ENCODE assay signal across 26 cellular contexts in the genomic region with DNA sequence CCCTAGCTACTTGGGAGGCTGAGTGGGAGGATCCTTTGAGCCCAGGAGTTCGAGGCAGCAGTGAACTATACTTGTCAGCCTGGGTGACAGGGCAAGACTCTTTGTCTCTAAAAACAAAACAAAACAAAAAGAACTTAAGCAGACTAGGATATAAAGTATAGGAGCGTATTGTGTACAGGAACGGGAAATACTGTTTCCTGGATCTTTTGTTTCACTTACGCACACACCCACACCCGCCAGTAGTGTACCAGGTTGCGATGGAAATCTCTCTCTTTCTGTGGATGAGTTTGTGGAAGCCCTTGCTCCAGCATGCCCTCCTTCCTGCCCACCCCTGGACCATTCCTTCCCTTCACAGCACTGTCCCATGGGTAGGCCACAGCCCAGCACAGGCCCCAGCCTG.
DNase-seq lines count a peak whose midpoint lies in the region; ATAC-seq and TF ChIP-seq lines count a peak whose summit lies in the region.
"Had no signal": no experiment of that assay in that cellular context is flagged by ENCODE, and none has a peak within 500 bp of the region (broad histone marks: within the 10 kb centered on the region; RNA-seq: fewer than 3 reads in every experiment).

No MANE protein-coding gene starts in this region.

- no peak overlapping the region for H4K8ac ChIP-seq in mesendoderm (ENCODE audit: low read depth, low read length)

- in situ Hi-C loops in brain microvascular endothelial cell (cut with HindIII; ENCODE audit: low pct_ligation_motif_present, low sequenced_read_pairs) = no loop called here

- no peaks in the 10 kb centered on the region for H3K79me2 ChIP-seq in mesendoderm (ENCODE audit: control insufficient read depth, insufficient read depth, low read length)

- H3K27me3 ChIP-seq in BLaER1 treated with 17β-estradiol and CSF1 and Interleukin-3, amounts not matched to agents 10 nM and 100 nM = peaks cover 6 to 31% (median 23%) of the 10 kb centered on the region in 11 experiments; a peak in 21 of 22 replicates
- H3K27me3 ChIP-seq in brain microvascular endothelial cell (replicated peaks) = no peaks in the 10 kb centered on the region
- no peaks in the 10 kb centered on the region for H3K27me3 ChIP-seq in mesendoderm (ENCODE audit: insufficient read depth, low read length, poor library complexity)

- no peak overlapping the region for H3K4me3 Mint-ChIP-seq in endothelial cell (ENCODE audit: unreplicated experiment)
- H3K4me3 Mint-ChIP-seq: activated B cell treated with CpG ODN at 0.5 μM for 24 hours; activated naive CD8-positive, alpha-beta T cell treated with anti-CD3 and anti-CD28 coated beads, Interleukin-2, amount 50 U/mL, for 24 hours; CD8-positive, alpha-beta T cell; nephron had no signal

- no peaks in the 10 kb centered on the region for H3K36me3 ChIP-seq in BLaER1 treated with 17β-estradiol and CSF1 and Interleukin-3, amounts not matched to agents 10 nM and 100 nM
- H3K36me3 ChIP-seq in brain microvascular endothelial cell (replicated peaks) = no peaks in the 10 kb centered on the region
- no peaks in the 10 kb centered on the region for H3K36me3 ChIP-seq in mesendoderm (ENCODE audit: control insufficient read depth, insufficient read depth, low read length)
- H3K36me3 ChIP-seq: stomach, tibial artery had no signal

- no peak overlapping the region for H4K5ac ChIP-seq in mesendoderm (ENCODE audit: low read length)

- no peaks in the 10 kb centered on the region for H3K9me3 Mint-ChIP-seq in endothelial cell (ENCODE audit: unreplicated experiment)
- H3K9me3 Mint-ChIP-seq: activated B cell treated with CpG ODN at 0.5 μM for 24 hours; activated naive CD8-positive, alpha-beta T cell treated with anti-CD3 and anti-CD28 coated beads, Interleukin-2, amount 50 U/mL, for 24 hours; CD8-positive, alpha-beta T cell had no signal

- H3K4me2 ChIP-seq in BLaER1 treated with 17β-estradiol and CSF1 and Interleukin-3, amounts not matched to agents 10 nM and 100 nM = peak overlapping the region in 8 of 11 experiments; percentile 40 to 58 (median 53); a peak in 9 of 22 replicates
- H3K4me2 ChIP-seq in mesendoderm (ENCODE audit: low read length) = no peak overlapping the region
- H3K4me2 ChIP-seq: A549 had no signal

- no peak overlapping the region for H3K23ac ChIP-seq in mesendoderm (ENCODE audit: low read length)

- no peaks in the 10 kb centered on the region for H3K79me1 ChIP-seq in mesendoderm (ENCODE audit: low read length)

- no peak overlapping the region for H3K4me3 ChIP-seq in BLaER1 treated with 17β-estradiol and CSF1 and Interleukin-3, amounts not matched to agents 10 nM and 100 nM
- H3K4me3 ChIP-seq in brain microvascular endothelial cell (ENCODE audit: low read depth, low read length) (no peak overlapping the region), mesendoderm (ENCODE audit: low read length) (no peak overlapping the region)
- H3K4me3 ChIP-seq: A549, dorsolateral prefrontal cortex, SK-N-MC, stomach, tibial artery had no signal

- peak overlapping the region; percentile 88 for H3K27ac Mint-ChIP-seq in endothelial cell (ENCODE audit: unreplicated experiment)
- H3K27ac Mint-ChIP-seq: activated B cell treated with CpG ODN at 0.5 μM for 24 hours; activated naive CD8-positive, alpha-beta T cell treated with anti-CD3 and anti-CD28 coated beads, Interleukin-2, amount 50 U/mL, for 24 hours; CD8-positive, alpha-beta T cell; nephron had no signal

- H3K4me1 ChIP-seq in BLaER1 treated with 17β-estradiol and CSF1 and Interleukin-3, amounts not matched to agents 10 nM and 100 nM = peaks cover 6 to 38% (median 30%) of the 10 kb centered on the region in 10 experiments; a peak in 16 of 20 replicates
- no peaks in the 10 kb centered on the region for H3K4me1 ChIP-seq in mesendoderm (ENCODE audit: control insufficient read depth, low read depth, low read length)
- H3K4me1 ChIP-seq: A549, tibial artery had no signal

- TF ChIP-seq CTCF in endothelial cell (IDR thresholded peaks at IDR 0.05; ENCODE audit: unreplicated experiment) = no peak
- TF ChIP-seq CTCF in brain microvascular endothelial cell (IDR thresholded peaks at IDR 0.05; ENCODE audit: low read depth, low read length, missing control alignments) = no peak

- WGBS in mesendoderm (ENCODE audit: extremely low coverage, insufficient coverage, low lambda C conversion rate) = no CpG with 5 or more reads among the region's 6 CpGs

- H3K18ac ChIP-seq in mesendoderm (ENCODE audit: low read length) = no peak overlapping the region

- no peak overlapping the region for H2BK15ac ChIP-seq in mesendoderm (replicated peaks; ENCODE audit: low read depth)

- no peaks in the 10 kb centered on the region for H3K36me3 Mint-ChIP-seq in endothelial cell (ENCODE audit: low read depth, unreplicated experiment)
- H3K36me3 Mint-ChIP-seq: CD8-positive, alpha-beta T cell had no signal

- H2AK5ac ChIP-seq in mesendoderm (ENCODE audit: low read length) = no peak overlapping the region

- no peak overlapping the region for H3K27ac ChIP-seq in BLaER1 treated with 17β-estradiol and CSF1 and Interleukin-3, amounts not matched to agents 10 nM and 100 nM
- H3K27ac ChIP-seq in brain microvascular endothelial cell = no peak overlapping the region
- no peak overlapping the region for H3K27ac ChIP-seq in mesendoderm (ENCODE audit: low read depth, low read length)
- H3K27ac ChIP-seq: A549, dorsolateral prefrontal cortex, RWPE1, SK-N-MC, tibial artery had no signal

- no peak overlapping the region for H3K4ac ChIP-seq in mesendoderm (ENCODE audit: low read depth, low read length)

- 0 out of 22 replicates have a peak, but pooled peaks cover 0 to 8% (median 0%) of the 10 kb centered on the region in 11 experiments for H3K9me3 ChIP-seq in BLaER1 treated with 17β-estradiol and CSF1 and Interleukin-3, amounts not matched to agents 10 nM and 100 nM (replicated peaks in 1 of 11)
- H3K9me3 ChIP-seq: A549, stomach, tibial artery had no signal

- H3K27me3 Mint-ChIP-seq in endothelial cell (ENCODE audit: unreplicated experiment) = peaks cover 9% of the 10 kb centered on the region
- H3K27me3 Mint-ChIP-seq: activated B cell treated with CpG ODN at 0.5 μM for 24 hours had no signal

- no peak overlapping the region for H2BK5ac ChIP-seq in mesendoderm (ENCODE audit: low read length)

- ATAC-seq in left ventricle myocardium superior = peak; percentile 71
- ATAC-seq: activated naive CD8-positive, alpha-beta T cell treated with anti-CD3 and anti-CD28 coated beads, Interleukin-2, amount 50 U/mL, for 24 hours; CD8-positive, alpha-beta T cell had no signal

- no peaks in the 10 kb centered on the region for H4K20me1 ChIP-seq in BLaER1 treated with 17β-estradiol and CSF1 and Interleukin-3, amounts not matched to agents 10 nM and 100 nM

- intact Hi-C loops in left ventricle myocardium superior (cut with micrococcal nuclease) (no loop called here), posterior vena cava (cut with DNase I) (no loop called here)

- no peak overlapping the region for H2BK120ac ChIP-seq in mesendoderm (ENCODE audit: low read depth, low read length)

- no peak overlapping the region for H3K56ac ChIP-seq in mesendoderm (ENCODE audit: low read length)

- peaks cover 12% of the 10 kb centered on the region for H3K4me1 Mint-ChIP-seq in endothelial cell (ENCODE audit: unreplicated experiment)
- H3K4me1 Mint-ChIP-seq: activated naive CD8-positive, alpha-beta T cell treated with anti-CD3 and anti-CD28 coated beads, Interleukin-2, amount 50 U/mL, for 24 hours; nephron had no signal

- no peak for DNase-seq in endothelial cell (ENCODE audit: low spot score)
- no peak for DNase-seq in left ventricle myocardium superior
- peak; percentile 24 for DNase-seq in posterior vena cava (ENCODE audit: low spot score)
- no peak for DNase-seq in KG1 (lab: John Stamatoyannopoulos, UW)
- DNase-seq in brain microvascular endothelial cell = no peak
- no peak for DNase-seq in NAMALWA (ENCODE audit: low spot score)
- DNase-seq in mesendoderm = no peak
- DNase-seq: activated B cell treated with CpG ODN at 0.5 μM for 24 hours; activated naive CD8-positive, alpha-beta T cell treated with anti-CD3 and anti-CD28 coated beads, Interleukin-2, amount 50 U/mL, for 24 hours; activated T-cell treated with anti-CD3 and anti-CD28 coated beads, Interleukin-2, amount 50 U/mL, for 48 hours; CD8-positive, alpha-beta T cell; DMS 273 treated with DMSO at 0.1 percent for 48 hours; dorsolateral prefrontal cortex; glutamatergic neuron; NCI-H1092; NCI-H1694; NCI-H2171; NCI-H510A; stimulated activated CD4-positive, alpha-beta T cell treated with anti-CD3 and anti-CD28 coated beads, Interleukin-2, amount 100 ng/mL, for 48 hours; stomach; tibial artery had no signal

- no peak overlapping the region for H3K9ac ChIP-seq in BLaER1 treated with 17β-estradiol and CSF1 and Interleukin-3, amounts not matched to agents 10 nM and 100 nM
- H3K9ac ChIP-seq in mesendoderm (ENCODE audit: low read length) = no peak overlapping the region
